Comparison of ENCODE assay signal across 8 cellular contexts in genomic region chr19:35628264-35628564, GRCh38. TPM values are rescaled to one million over a fixed set of nuclear protein-coding genes. Genes with fewer than 3 reads are reported as not detected.
DNase-seq lines count a peak whose midpoint lies in the region; ATAC-seq and TF ChIP-seq lines count a peak whose summit lies in the region.

No MANE protein-coding gene starts in this region.

- peaks cover 25% of the 10 kb centered on the region for H3K36me3 Mint-ChIP-seq in central memory CD8-positive, alpha-beta T cell (ENCODE audit: insufficient read depth)
- peaks cover 9 to 30% of the 10 kb centered on the region in 2 donors for H3K36me3 Mint-ChIP-seq in naive B cell

- no peaks in the 10 kb centered on the region for H3K27me3 Mint-ChIP-seq in central memory CD8-positive, alpha-beta T cell
- H3K27me3 Mint-ChIP-seq in naive B cell, result no peaks in the 10 kb centered on the region

- H3K9me3 ChIP-seq in AG04450 (ENCODE audit: control insufficient read depth, insufficient read depth, low read length) (peaks cover 4% of the 10 kb centered on the region; the same call in 1 of the 2 replicates), HUES6 (ENCODE audit: control insufficient read depth, insufficient read depth, low read depth, low read length) (no peaks in the 10 kb centered on the region)

- peaks cover 36% of the 10 kb centered on the region for H3K4me1 Mint-ChIP-seq in central memory CD8-positive, alpha-beta T cell
- peaks cover 16 to 41% (median 25%) of the 10 kb centered on the region in 3 donors for H3K4me1 Mint-ChIP-seq in naive B cell

- TF ChIP-seq CTCF in AG04450 (IDR thresholded peaks at IDR 0.05; ENCODE audit: low read depth, low read length), result no peak

- ATAC-seq in central memory CD8-positive, alpha-beta T cell (replicated peaks; ENCODE audit: extremely low read depth, poor library complexity, severe bottlenecking), result peak; percentile 5
- no peak for ATAC-seq in naive B cell (ENCODE audit: low read depth in 2 of 2)

- H3K4me1 ChIP-seq in HUES6 (ENCODE audit: control insufficient read depth, insufficient read depth, low read length), result 0 out of 2 replicates have a peak, but pooled peaks cover 3% of the 10 kb centered on the region

- H3K4me3 ChIP-seq in AG04450 (ENCODE audit: low read depth, low read length) (peak overlapping the region; percentile 71), HUES6 (ENCODE audit: low read depth, low read length) (peak overlapping the region; percentile 72)

- POLR2A ChIA-PET in AG04450 (lab: Yijun Ruan, JAX), result interaction anchor here (0.7 kb wide), 1 partner anchor 112 kb away, joined by 3 read pairs; no protein-coding TSS in a partner anchor

- peaks cover 29% of the 10 kb centered on the region for H3K36me3 ChIP-seq in HUES6 (ENCODE audit: control insufficient read depth, insufficient read depth, low read length)

- H3K27ac Mint-ChIP-seq in central memory CD8-positive, alpha-beta T cell (ENCODE audit: low read depth), result peak overlapping the region; percentile 94
- H3K27ac Mint-ChIP-seq in naive B cell, result peak overlapping the region; percentile 97 to 99 (median 98)

- no peaks in the 10 kb centered on the region for H3K27me3 ChIP-seq in AG04450 (ENCODE audit: control insufficient read depth, insufficient read depth, low read length)
- no peaks in the 10 kb centered on the region for H3K27me3 ChIP-seq in HUES6 (ENCODE audit: control insufficient read depth, insufficient read depth, low read length)

- CTCF ChIA-PET in AG04450 (lab: Charles Lee), result no interaction called here

- H3K9ac ChIP-seq in HUES6 (ENCODE audit: low read length), result peak overlapping the region; percentile 46

- no peak for DNase-seq in AG04450 (ENCODE audit: low read depth, low spot score)
- no peak for DNase-seq in central memory CD8-positive, alpha-beta T cell (ENCODE audit: low spot score in 2 of 2)
- no peak for DNase-seq in naive B cell
- DNase-seq in NCI-H446 (lab: John Stamatoyannopoulos, UW), result no peak
- DNase-seq in cerebellar nuclear complex (lab: John Stamatoyannopoulos, UW), result no peak
- DNase-seq in stimulated activated CD4-positive, alpha-beta T cell treated with anti-CD3 and anti-CD28 coated beads, Interleukin-4, amount 100 ng/mL, for 24 hours, result no peak
- no peak for DNase-seq in AML-193 (lab: John Stamatoyannopoulos, UW)

- H3K9me3 Mint-ChIP-seq in central memory CD8-positive, alpha-beta T cell, result no peaks in the 10 kb centered on the region
- no peaks in the 10 kb centered on the region for H3K9me3 Mint-ChIP-seq in naive B cell

- peak overlapping the region; percentile 88 for H3K4me3 Mint-ChIP-seq in central memory CD8-positive, alpha-beta T cell
- peak overlapping the region; percentile 89 to 100 (median 98) for H3K4me3 Mint-ChIP-seq in naive B cell

- H3K27ac ChIP-seq in AG04450 (ENCODE audit: low read depth, low read length) (peak overlapping the region; percentile 94), HUES6 (ENCODE audit: low read depth, low read length) (peak overlapping the region; percentile 28; the same call in 1 of the 2 replicates)

RNA-seq across cellular contexts. Expression of gene RBM42, which starts 0.6 kb away (rescaled TPM):
- polyA plus RNA-seq in AG04450 (2011; rRNA removed) (33.4 and 35.6 TPM in 2 replicates), naive B cell (ENCODE audit: low read depth in 6 of 6) (10 to 100 TPM; 30.6 to 71.1 (median 50.9) TPM)
- 20.9 and 28.0 TPM in 2 replicates for polyA minus RNA-seq in AG04450 (2011; rRNA and poly(A)+ RNA removed)

RNA-seq across cellular contexts. Expression of gene ETV2, which starts 13.3 kb away (rescaled TPM):
- polyA plus RNA-seq in AG04450 (2011; rRNA removed), result 0.33 and 0.36 TPM in 2 replicates
- not detected in 2 replicates for polyA minus RNA-seq in AG04450 (2011; rRNA and poly(A)+ RNA removed)
- under 1 TPM in 1 of 6 donors, not detected in 5; 0.61 TPM for polyA plus RNA-seq in naive B cell (ENCODE audit: low read depth in 6 of 6)

RNA-seq across cellular contexts. Expression of gene HAUS5, which starts 15.7 kb away (rescaled TPM):
- polyA plus RNA-seq in AG04450 (2011; rRNA removed) (1.9 and 2.3 TPM in 2 replicates), naive B cell (ENCODE audit: low read depth in 6 of 6) (1 to 10 TPM; 6.7 to 9.8 (median 8.6) TPM)
- 1.9 and 2.8 TPM in 2 replicates for polyA minus RNA-seq in AG04450 (2011; rRNA and poly(A)+ RNA removed)

RNA-seq across cellular contexts. Expression of gene COX6B1, which starts 19.9 kb away (rescaled TPM):
- polyA plus RNA-seq in AG04450 (2011; rRNA removed) (398 and 527 TPM in 2 replicates), naive B cell (ENCODE audit: low read depth in 6 of 6) (100 to 1,000 TPM; 623 to 732 (median 678) TPM)
- 243 and 345 TPM in 2 replicates for polyA minus RNA-seq in AG04450 (2011; rRNA and poly(A)+ RNA removed)

RNA-seq across cellular contexts. Expression of gene UPK1A, which starts 38.1 kb away (rescaled TPM):
- polyA plus RNA-seq in AG04450 (2011; rRNA removed) (0.07 TPM in 1 of 2 replicates, not detected in the other), naive B cell (ENCODE audit: low read depth in 6 of 6) (not detected)
- polyA minus RNA-seq in AG04450 (2011; rRNA and poly(A)+ RNA removed), result not detected in 2 replicates
